In the genomic region with DNA sequence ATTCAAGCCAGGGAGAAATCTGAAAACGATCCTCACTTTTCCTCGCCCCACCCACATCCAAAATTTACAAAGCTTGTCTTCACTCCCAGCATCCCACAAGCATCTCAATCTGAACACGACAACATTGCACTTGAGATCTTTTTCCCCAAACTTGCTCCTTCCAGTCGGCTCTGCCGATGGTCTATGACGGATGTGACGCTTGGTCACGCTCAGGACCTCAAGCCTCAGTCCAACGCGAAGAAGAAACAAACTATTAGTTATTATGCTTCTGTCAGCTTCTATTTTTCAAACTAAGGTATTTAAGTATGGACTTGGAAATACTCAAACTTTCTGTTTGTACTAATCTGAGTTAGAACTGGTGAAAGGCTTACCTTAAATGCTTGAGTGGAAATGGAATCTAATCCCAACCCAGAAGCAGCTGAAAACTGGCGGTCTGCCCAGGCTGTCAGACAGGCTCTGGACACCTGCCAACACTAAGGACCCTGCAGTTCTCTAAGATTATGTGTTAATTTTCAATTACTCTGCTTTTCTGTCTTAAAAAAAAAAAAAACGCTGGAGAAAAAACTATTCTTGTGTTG, we compare ENCODE assay signal across 13 cellular contexts.
DNase-seq lines count a peak whose midpoint lies in the region; ATAC-seq lines count a peak whose summit lies in the region.
"Had no signal": no experiment of that assay in that cellular context is flagged by ENCODE, and none has a peak within 500 bp of the region (broad histone marks: within the 10 kb centered on the region; RNA-seq: fewer than 3 reads in every experiment).

No MANE protein-coding gene starts in this region.

- no peaks in the 10 kb centered on the region for H4K20me1 ChIP-seq in Karpas-422 (ENCODE audit: insufficient read depth, low read depth, low read length)

- no peaks in the 10 kb centered on the region for H3K4me1 Mint-ChIP-seq in activated T-helper 1 cell treated with anti-CD3 and anti-CD28 coated beads, Interleukin-12 subunit alpha, Interleukin-12 subunit beta, Interleukin-2, Interleukin-4 antibody, amounts not matched to agents 30 ng/mL and 10 ng/mL and 1 ng/mL, durations not matched to agents 14 hours and 24 hours and 36 hours (ENCODE audit: low read depth)
- H3K4me1 Mint-ChIP-seq: H9 had no signal

- no peak overlapping the region for H2AFZ ChIP-seq in Karpas-422 (ENCODE audit: low read length)

- no peak overlapping the region for H3K4me2 ChIP-seq in Karpas-422 (ENCODE audit: low read depth, low read length, poor library complexity, severe bottlenecking)

- intact Hi-C loops in activated T-helper 1 cell treated with anti-CD3 and anti-CD28 coated beads, Interleukin-12 subunit alpha, Interleukin-12 subunit beta, Interleukin-2, Interleukin-4 antibody, amounts not matched to agents 30 ng/mL and 10 ng/mL and 1 ng/mL, durations not matched to agents 14 hours and 24 hours and 36 hours (cut with micrococcal nuclease) = no loop called here

- no peaks in the 10 kb centered on the region for H3K79me2 ChIP-seq in Karpas-422 (ENCODE audit: low read length)

- H3K27ac ChIP-seq in Karpas-422 (ENCODE audit: low read length) = no peak overlapping the region
- H3K27ac ChIP-seq: neutrophil had no signal

- no peaks in the 10 kb centered on the region; the same call in 1 of the 2 replicates for H3K36me3 ChIP-seq in Karpas-422 (ENCODE audit: insufficient read depth, low read length)
- H3K36me3 ChIP-seq: neutrophil had no signal

- no peak overlapping the region for H3K4me3 ChIP-seq in Karpas-422 (ENCODE audit: low read length)

- H3K4me3 Mint-ChIP-seq in activated T-helper 1 cell treated with anti-CD3 and anti-CD28 coated beads, Interleukin-12 subunit alpha, Interleukin-12 subunit beta, Interleukin-2, Interleukin-4 antibody, amounts not matched to agents 30 ng/mL and 10 ng/mL and 1 ng/mL, durations not matched to agents 14 hours and 24 hours and 36 hours = no peak overlapping the region
- H3K4me3 Mint-ChIP-seq: CD4-positive, CD25-positive, alpha-beta regulatory T cell; H9 had no signal

- no peaks in the 10 kb centered on the region for H3K9me3 ChIP-seq in Karpas-422 (ENCODE audit: low read length)
- H3K9me3 ChIP-seq: neutrophil had no signal

- peak; percentile 91 for DNase-seq in COR-L47 (lab: John Stamatoyannopoulos, UW)
- DNase-seq in NCI-H1092 treated with DMSO at 0.1 percent for 48 hours (lab: John Stamatoyannopoulos, UW) = peak; percentile 78
- DNase-seq in SHP77 treated with DMSO at 0.1 percent for 48 hours (lab: John Stamatoyannopoulos, UW) = peak; percentile 47
- DNase-seq in iris pigment epithelial cell (ENCODE audit: low read depth) = peak; percentile 25
- no peak for DNase-seq in Karpas-422
- no peak for DNase-seq in activated T-helper 1 cell treated with anti-CD3 and anti-CD28 coated beads, Interleukin-12 subunit alpha, Interleukin-12 subunit beta, Interleukin-2, Interleukin-4 antibody, amounts not matched to agents 30 ng/mL and 10 ng/mL and 1 ng/mL, durations not matched to agents 14 hours and 24 hours and 36 hours (ENCODE audit: low spot score)
- DNase-seq in AML-193 (lab: John Stamatoyannopoulos, UW) = no peak
- DNase-seq: activated CD4-positive, alpha-beta T cell treated with anti-CD3 and anti-CD28 coated beads, Interleukin-2, amount 50 U/mL, for 4 hours; aorta; CD4-positive, CD25-positive, alpha-beta regulatory T cell; H9 had no signal

- H3K9ac ChIP-seq in Karpas-422 (ENCODE audit: low read length) = no peak overlapping the region

- ATAC-seq in GM21447 (IDR thresholded peaks at IDR 0.05; ENCODE audit: unreplicated experiment) = no peak

- H3K9me2 ChIP-seq in Karpas-422 (replicated peaks; ENCODE audit: insufficient read depth, low read length) = no peaks in the 10 kb centered on the region

- peaks cover 9% of the 10 kb centered on the region for H3K9me3 Mint-ChIP-seq in activated T-helper 1 cell treated with anti-CD3 and anti-CD28 coated beads, Interleukin-12 subunit alpha, Interleukin-12 subunit beta, Interleukin-2, Interleukin-4 antibody, amounts not matched to agents 30 ng/mL and 10 ng/mL and 1 ng/mL, durations not matched to agents 14 hours and 24 hours and 36 hours

- H3K36me3 Mint-ChIP-seq in activated T-helper 1 cell treated with anti-CD3 and anti-CD28 coated beads, Interleukin-12 subunit alpha, Interleukin-12 subunit beta, Interleukin-2, Interleukin-4 antibody, amounts not matched to agents 30 ng/mL and 10 ng/mL and 1 ng/mL, durations not matched to agents 14 hours and 24 hours and 36 hours (ENCODE audit: low read depth) = peaks cover 20% of the 10 kb centered on the region

- H3K27me3 Mint-ChIP-seq in activated T-helper 1 cell treated with anti-CD3 and anti-CD28 coated beads, Interleukin-12 subunit alpha, Interleukin-12 subunit beta, Interleukin-2, Interleukin-4 antibody, amounts not matched to agents 30 ng/mL and 10 ng/mL and 1 ng/mL, durations not matched to agents 14 hours and 24 hours and 36 hours (ENCODE audit: insufficient read depth) = no peaks in the 10 kb centered on the region
- H3K27me3 Mint-ChIP-seq: CD4-positive, CD25-positive, alpha-beta regulatory T cell had no signal

- H3K27me3 ChIP-seq in Karpas-422 (ENCODE audit: low read length) = no peaks in the 10 kb centered on the region
- H3K27me3 ChIP-seq: neutrophil had no signal

- H3K27ac Mint-ChIP-seq in activated T-helper 1 cell treated with anti-CD3 and anti-CD28 coated beads, Interleukin-12 subunit alpha, Interleukin-12 subunit beta, Interleukin-2, Interleukin-4 antibody, amounts not matched to agents 30 ng/mL and 10 ng/mL and 1 ng/mL, durations not matched to agents 14 hours and 24 hours and 36 hours = no peak overlapping the region
- H3K27ac Mint-ChIP-seq: CD4-positive, CD25-positive, alpha-beta regulatory T cell; H9 had no signal

- H3K4me1 ChIP-seq in Karpas-422 (ENCODE audit: low read length) = no peaks in the 10 kb centered on the region

Comparison
In these comparisons a context has a peak if more than half of its experiments do, and no peak if none do; other contexts are left out.
1. DNase-seq: peak in COR-L47 (single experiment), NCI-H1092 treated with DMSO at 0.1 percent for 48 hours (single experiment), SHP77 treated with DMSO at 0.1 percent for 48 hours (single experiment) and iris pigment epithelial cell (single experiment); none in Karpas-422 (single experiment), activated T-helper 1 cell treated with anti-CD3 and anti-CD28 coated beads, Interleukin-12 subunit alpha, Interleukin-12 subunit beta, Interleukin-2, Interleukin-4 antibody, amounts not matched to agents 30 ng/mL and 10 ng/mL and 1 ng/mL, durations not matched to agents 14 hours and 24 hours and 36 hours (single experiment) and AML-193 (0 of 2).